Comparison of ENCODE assay signal across 13 cellular contexts in the genomic region with DNA sequence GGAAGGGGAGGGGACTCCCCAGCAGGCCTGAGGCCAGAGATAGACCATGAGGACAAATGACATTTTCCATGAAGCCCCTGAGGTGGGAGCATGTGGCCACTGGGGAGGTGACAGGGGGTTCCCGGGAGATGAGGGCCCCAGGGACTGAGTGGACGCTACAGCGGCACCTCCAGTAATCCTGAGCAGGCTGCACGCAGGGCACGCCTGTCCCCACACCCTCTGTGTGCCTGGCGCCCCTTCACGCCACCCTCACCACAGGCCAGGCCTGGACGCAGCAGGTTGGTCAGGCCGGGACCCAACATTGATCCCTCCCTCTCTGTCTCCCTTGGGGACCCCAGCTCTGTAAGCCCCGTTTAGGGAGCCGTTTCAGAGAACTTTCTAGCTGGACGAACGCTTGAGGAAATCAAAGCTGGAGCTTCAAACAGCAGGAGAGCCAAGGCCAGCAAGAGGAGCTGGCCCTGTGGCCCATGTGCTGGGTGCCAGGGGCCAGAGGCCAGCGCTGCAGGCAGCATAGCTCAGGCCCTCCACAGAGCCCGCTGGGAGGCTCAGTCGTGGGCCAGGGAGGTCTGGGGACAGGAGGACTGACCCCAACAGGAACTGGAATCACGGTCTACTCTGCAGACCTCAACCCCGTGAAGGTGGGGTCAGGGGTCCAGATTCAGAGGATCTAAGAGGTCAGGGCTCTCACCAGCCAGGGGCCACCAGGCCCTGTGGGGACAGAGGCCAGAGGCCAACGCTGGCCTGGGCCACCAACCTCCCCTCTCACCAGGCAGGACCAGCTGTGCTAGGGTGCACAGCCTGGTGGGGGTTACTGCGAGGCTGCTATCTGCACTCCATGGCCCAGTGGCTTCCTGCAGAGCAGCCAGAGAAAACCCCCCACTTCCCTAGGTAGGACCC. TPM values are rescaled to one million over a fixed set of nuclear protein-coding genes. Genes with fewer than 3 reads are reported as not detected.
DNase-seq lines count a peak whose midpoint lies in the region; ATAC-seq, FAIRE-seq and TF ChIP-seq lines count a peak whose summit lies in the region.
"Had no signal": no experiment of that assay in that cellular context is flagged by ENCODE, and none has a peak within 500 bp of the region (broad histone marks: within the 10 kb centered on the region; RNA-seq: fewer than 3 reads in every experiment).

No MANE protein-coding gene starts in this region.

- peak overlapping the region; percentile 99 for H3K27ac Mint-ChIP-seq in T-helper 17 cell

- POLR2A ChIA-PET in HepG2 (lab: Yijun Ruan, JAX), result interaction anchor here (1.1 kb wide), 1 partner anchor 29 kb away, joined by 5 read pairs; no protein-coding TSS in a partner anchor

- H3K27me3 ChIP-seq in HepG2 (ENCODE audit: control insufficient read depth in 1 of 2, insufficient read depth in 2 of 2, low read length in 2 of 2), result no peaks in the 10 kb centered on the region
- no peaks in the 10 kb centered on the region for H3K27me3 ChIP-seq in testis
- H3K27me3 ChIP-seq in Karpas-422 (ENCODE audit: low read length), result no peaks in the 10 kb centered on the region

- TF ChIP-seq CTCF in GM13977 (IDR thresholded peaks at IDR 0.05; ENCODE audit: extremely low read depth, insufficient read depth, missing control alignments) (no peak), HepG2 (CRISPR knock-in tag; IDR thresholded peaks at IDR 0.05) (no peak), testis (IDR thresholded peaks at IDR 0.05) (no peak)

- intact Hi-C loops in HepG2 (cut with micrococcal nuclease; ENCODE audit: unreplicated experiment) (no loop called here), testis (cut with DNase I; ENCODE audit: low total_unique reads) (no loop called here)

- BruUV-seq in HepG2 (replicated peaks; lab: Mats Ljungman, UMichigan), result no TSS peak

- H3K79me2 ChIP-seq in HepG2 (ENCODE audit: insufficient read depth, low read length) (no peaks in the 10 kb centered on the region), Karpas-422 (ENCODE audit: low read length) (no peaks in the 10 kb centered on the region)

- peaks cover 36% of the 10 kb centered on the region for H3K4me1 Mint-ChIP-seq in T-helper 17 cell

- TF ChIP-seq EP300 in HepG2 (IDR thresholded peaks at IDR 0.05; ENCODE audit: low read depth in 2 of 2, low read length in 2 of 2), result no peak
- no peak for TF ChIP-seq EP300 in HepG2 (CRISPR knock-in tag; IDR thresholded peaks at IDR 0.05; ENCODE audit: borderline replicate concordance)

- H3K36me3 Mint-ChIP-seq in T-helper 17 cell (ENCODE audit: low read depth), result peaks cover 4% of the 10 kb centered on the region

- H3K27me3 Mint-ChIP-seq in T-helper 17 cell, result no peaks in the 10 kb centered on the region
- H3K27me3 Mint-ChIP-seq: central memory CD8-positive, alpha-beta T cell had no signal

- H2AFZ ChIP-seq in HepG2 (ENCODE audit: low read length), result no peak overlapping the region
- H2AFZ ChIP-seq in Karpas-422 (ENCODE audit: low read length), result no peak overlapping the region

- CTCF ChIA-PET in HepG2 (lab: Yijun Ruan, JAX; ENCODE audit: low intra/inter-chr PET ratio, low total read pairs), result no interaction called here

- H3K9ac ChIP-seq in HepG2 (ENCODE audit: insufficient read depth, low read depth, low read length), result no peak overlapping the region; the same call in 1 of the 2 replicates
- H3K9ac ChIP-seq in Karpas-422 (ENCODE audit: low read length), result no peak overlapping the region

- TF ChIP-seq RAD21 in HepG2 (CRISPR knock-in tag; IDR thresholded peaks at IDR 0.05), result no peak

- H3K4me3 ChIP-seq in HepG2 (replicated peaks in 1 of 3; ENCODE audit: insufficient read depth in 1 of 3, low read depth in 2 of 3, low read length in 3 of 3) (no peak overlapping the region), testis (no peak overlapping the region), Karpas-422 (ENCODE audit: low read length) (no peak overlapping the region)

- FAIRE-seq in HepG2 (lab: Jason Lieb, UNC), result no peak

- TF ChIP-seq POLR2A in HepG2 (IDR thresholded peaks at IDR 0.05; ENCODE audit: insufficient read depth in 1 of 2, low read depth in 2 of 2, low read length in 2 of 2), result no peak
- TF ChIP-seq POLR2A in testis (IDR thresholded peaks at IDR 0.05), result no peak

- 92% methylated on average over 15 of the region's 20 CpGs for WGBS in HepG2 (ENCODE audit: low lambda C conversion rate)
- 64 to 80% methylated on average over 4 to 19 of the region's 20 CpGs for WGBS in testis, 2 donors

- in situ Hi-C loops in GM13977 (cut with MboI; ENCODE audit: low pct_unique_long_range_greater_than_20kb, low sequenced_read_pairs, unreplicated experiment) (no loop called here), HepG2 (cut with HindIII; ENCODE audit: extremely low pct_ligation_motif_present, low pct_unique_long_range_greater_than_20kb) (no loop called here)

- H3K9me3 ChIP-seq in T-helper 17 cell (ENCODE audit: control insufficient read depth, low read length, poor library complexity, severe bottlenecking) (no peaks in the 10 kb centered on the region), HepG2 (ENCODE audit: low read length) (no peaks in the 10 kb centered on the region), testis (no peaks in the 10 kb centered on the region), Karpas-422 (ENCODE audit: low read length) (no peaks in the 10 kb centered on the region)

- H3K36me3 ChIP-seq in HepG2 (replicated peaks in 1 of 2; ENCODE audit: control insufficient read depth in 1 of 2, insufficient read depth in 2 of 2, low read length in 2 of 2), result peaks cover 6 to 25% of the 10 kb centered on the region in 2 experiments; a peak in 3 of 5 replicates
- H3K36me3 ChIP-seq in testis (ENCODE audit: low read depth, missing control alignments), result no peaks in the 10 kb centered on the region
- no peaks in the 10 kb centered on the region for H3K36me3 ChIP-seq in Karpas-422 (ENCODE audit: insufficient read depth, low read length)

- peak overlapping the region; percentile 64 for H3K27ac ChIP-seq in HepG2 (ENCODE audit: extremely low read length, insufficient read depth, low read length)
- H3K27ac ChIP-seq in testis, result peak overlapping the region; percentile 29 to 99
- H3K27ac ChIP-seq in Karpas-422 (ENCODE audit: low read length), result no peak overlapping the region

- H3K4me2 ChIP-seq in HepG2 (ENCODE audit: low read depth, low read length), result no peak overlapping the region
- H3K4me2 ChIP-seq in Karpas-422 (ENCODE audit: low read depth, low read length, poor library complexity, severe bottlenecking), result no peak overlapping the region

- H3K4me1 ChIP-seq in HepG2 (ENCODE audit: insufficient read depth, low read length), result peaks cover 73% of the 10 kb centered on the region
- H3K4me1 ChIP-seq in testis, result peaks cover 38% of the 10 kb centered on the region
- H3K4me1 ChIP-seq in Karpas-422 (ENCODE audit: low read length), result peaks cover 48% of the 10 kb centered on the region

- DNase-seq in GM13977 (ENCODE audit: low spot score) (peak; percentile 14), T-helper 17 cell (no peak), HepG2 (ENCODE audit: low spot score) (no peak), testis (no peak), NAMALWA (ENCODE audit: low spot score) (no peak), Karpas-422 (no peak)
- DNase-seq: activated CD4-positive, alpha-beta T cell treated with anti-CD3 and anti-CD28 coated beads for 48 hours; activated effector memory CD4-positive, alpha-beta T cell treated with Interleukin-2 at 50 U/mL for 16 hours; COR-L47; hippocampal formation; NCI-H2107 had no signal

- H3K4me3 Mint-ChIP-seq in T-helper 17 cell, result no peak overlapping the region

- H4K20me1 ChIP-seq in HepG2 (ENCODE audit: insufficient read depth, low read length) (no peaks in the 10 kb centered on the region), Karpas-422 (ENCODE audit: insufficient read depth, low read depth, low read length) (no peaks in the 10 kb centered on the region)

- ATAC-seq in T-helper 17 cell, result no peak
- ATAC-seq in HepG2, result no peak
- no peak for ATAC-seq in GM19324 (IDR thresholded peaks at IDR 0.05; ENCODE audit: low FRiP score, unreplicated experiment)

- H3K9me2 ChIP-seq in Karpas-422 (replicated peaks; ENCODE audit: insufficient read depth, low read length), result no peaks in the 10 kb centered on the region

RNA-seq across cellular contexts. Expression of a gene that starts 14.6 kb away (rescaled TPM):
- total RNA-seq in T-helper 17 cell (10 to 100 TPM; 43.3 to 46.6 TPM), HepG2 (2016; rRNA removed; fragmentation: Illumina TruSeq; extraction: Trizol) (166 and 188 TPM in 2 replicates), testis (100 to 1,000 TPM; 212 to 241 TPM)
- 129 and 159 TPM in 2 replicates for total RNA-seq in HepG2 (2016; cell fraction: cytosol; rRNA removed; fragmentation: Illumina TruSeq; extraction: Trizol; ENCODE audit: low read depth)
- 185 and 208 TPM in 2 replicates for total RNA-seq in HepG2 (2016; cell fraction: insoluble cytoplasmic fraction; rRNA removed; fragmentation: Illumina TruSeq; extraction: Trizol)
- 248 and 299 TPM in 2 replicates for total RNA-seq in HepG2 (2016; cell fraction: membrane; rRNA removed; fragmentation: Illumina TruSeq; extraction: Trizol)
- total RNA-seq in HepG2 (2016; cell fraction: nucleus; rRNA removed; fragmentation: Illumina TruSeq; extraction: Trizol), result 62.8 and 69.8 TPM in 2 replicates
- polyA plus RNA-seq in HepG2 (2011; rRNA removed) (65.8 and 66.8 TPM in 2 replicates), testis (ENCODE audit: insufficient read depth, low read depth, low replicate concordance) (196 TPM)
- polyA plus RNA-seq in HepG2 (2011; cell fraction: cytosol; rRNA removed), result 97.1 and 133 TPM in 2 replicates
- 51.8 and 54.0 TPM in 2 replicates for polyA plus RNA-seq in HepG2 (2011; cell fraction: nucleus; rRNA removed)
- polyA plus RNA-seq in HepG2 (2012), result 62.7 and 78.9 TPM in 2 replicates
- polyA plus RNA-seq in HepG2 (2016; cell fraction: cytosol; fragmentation: Illumina TruSeq; extraction: Trizol; ENCODE audit: low read depth), result 166 and 238 TPM in 2 replicates
- polyA plus RNA-seq in HepG2 (2016; cell fraction: insoluble cytoplasmic fraction; fragmentation: Illumina TruSeq; extraction: Trizol; ENCODE audit: low read depth), result 205 and 220 TPM in 2 replicates
- 217 and 267 TPM in 2 replicates for polyA plus RNA-seq in HepG2 (2016; cell fraction: membrane; fragmentation: Illumina TruSeq; extraction: Trizol; ENCODE audit: low read depth)
- polyA plus RNA-seq in HepG2 (2016; cell fraction: nucleus; fragmentation: Illumina TruSeq; extraction: Trizol; ENCODE audit: insufficient read depth, low read depth), result 105 and 120 TPM in 2 replicates
- polyA minus RNA-seq in HepG2 (2011; rRNA and poly(A)+ RNA removed; ENCODE audit: low replicate concordance), result 40.8 and 88.8 TPM in 2 replicates
- 24.9 and 32.6 TPM in 2 replicates for polyA minus RNA-seq in HepG2 (2011; cell fraction: cytosol; rRNA and poly(A)+ RNA removed)
- 13.4 and 14.2 TPM in 2 replicates for polyA minus RNA-seq in HepG2 (2011; cell fraction: nucleus; rRNA and poly(A)+ RNA removed)
- 198 and 359 TPM in 2 replicates for total RNA-seq in Karpas-422 (2014; rRNA removed; shearing (Covaris generic); ENCODE audit: low replicate concordance)

RNA-seq across cellular contexts. Expression of a gene that starts 26.9 kb away (rescaled TPM):
- total RNA-seq in T-helper 17 cell, result 1,000 to 10,000 TPM; 1,212 to 1,401 TPM
- 31.8 and 41.2 TPM in 2 replicates for total RNA-seq in HepG2 (2016; rRNA removed; fragmentation: Illumina TruSeq; extraction: Trizol)
- 36.4 and 41.0 TPM in 2 replicates for total RNA-seq in HepG2 (2016; cell fraction: cytosol; rRNA removed; fragmentation: Illumina TruSeq; extraction: Trizol; ENCODE audit: low read depth)
- total RNA-seq in HepG2 (2016; cell fraction: insoluble cytoplasmic fraction; rRNA removed; fragmentation: Illumina TruSeq; extraction: Trizol), result 30.0 and 40.6 TPM in 2 replicates
- total RNA-seq in HepG2 (2016; cell fraction: membrane; rRNA removed; fragmentation: Illumina TruSeq; extraction: Trizol), result 68.5 and 98.0 TPM in 2 replicates
- 23.4 and 45.2 TPM in 2 replicates for total RNA-seq in HepG2 (2016; cell fraction: nucleus; rRNA removed; fragmentation: Illumina TruSeq; extraction: Trizol)
- polyA plus RNA-seq in HepG2 (2011; rRNA removed), result 59.8 and 124 TPM in 2 replicates
- 93.9 and 178 TPM in 2 replicates for polyA plus RNA-seq in HepG2 (2011; cell fraction: cytosol; rRNA removed)
- 129 and 136 TPM in 2 replicates for polyA plus RNA-seq in HepG2 (2011; cell fraction: nucleus; rRNA removed)
- 44.0 and 66.6 TPM in 2 replicates for polyA plus RNA-seq in HepG2 (2012)
- polyA plus RNA-seq in HepG2 (2016; cell fraction: cytosol; fragmentation: Illumina TruSeq; extraction: Trizol; ENCODE audit: low read depth), result 85.1 and 91.8 TPM in 2 replicates
- 74.4 and 76.0 TPM in 2 replicates for polyA plus RNA-seq in HepG2 (2016; cell fraction: insoluble cytoplasmic fraction; fragmentation: Illumina TruSeq; extraction: Trizol; ENCODE audit: low read depth)
- 131 and 149 TPM in 2 replicates for polyA plus RNA-seq in HepG2 (2016; cell fraction: membrane; fragmentation: Illumina TruSeq; extraction: Trizol; ENCODE audit: low read depth)
- polyA plus RNA-seq in HepG2 (2016; cell fraction: nucleus; fragmentation: Illumina TruSeq; extraction: Trizol; ENCODE audit: insufficient read depth, low read depth), result 77.1 and 84.7 TPM in 2 replicates
- polyA minus RNA-seq in HepG2 (2011; rRNA and poly(A)+ RNA removed; ENCODE audit: low replicate concordance), result 49.7 and 194 TPM in 2 replicates
- polyA minus RNA-seq in HepG2 (2011; cell fraction: cytosol; rRNA and poly(A)+ RNA removed), result 164 and 168 TPM in 2 replicates
- 60.5 and 91.9 TPM in 2 replicates for polyA minus RNA-seq in HepG2 (2011; cell fraction: nucleus; rRNA and poly(A)+ RNA removed)
- 100 to 1,000 TPM; 615 to 654 TPM for total RNA-seq in testis
- 96.4 TPM for polyA plus RNA-seq in testis (ENCODE audit: insufficient read depth, low read depth, low replicate concordance)
- 69.5 and 274 TPM in 2 replicates for total RNA-seq in Karpas-422 (2014; rRNA removed; shearing (Covaris generic); ENCODE audit: low replicate concordance)

RNA-seq across cellular contexts. Expression of a gene that starts 32.1 kb away (rescaled TPM):
- total RNA-seq in T-helper 17 cell (10 to 100 TPM; 22.0 to 28.3 TPM), HepG2 (2016; rRNA removed; fragmentation: Illumina TruSeq; extraction: Trizol) (56.6 and 57.7 TPM in 2 replicates), testis (10 to 100 TPM; 12.4 to 16.2 TPM)
- 13.1 and 14.4 TPM in 2 replicates for total RNA-seq in HepG2 (2016; cell fraction: cytosol; rRNA removed; fragmentation: Illumina TruSeq; extraction: Trizol; ENCODE audit: low read depth)
- total RNA-seq in HepG2 (2016; cell fraction: insoluble cytoplasmic fraction; rRNA removed; fragmentation: Illumina TruSeq; extraction: Trizol), result 51.1 and 64.9 TPM in 2 replicates
- 36.0 and 36.7 TPM in 2 replicates for total RNA-seq in HepG2 (2016; cell fraction: membrane; rRNA removed; fragmentation: Illumina TruSeq; extraction: Trizol)
- 30.3 and 33.5 TPM in 2 replicates for total RNA-seq in HepG2 (2016; cell fraction: nucleus; rRNA removed; fragmentation: Illumina TruSeq; extraction: Trizol)
- polyA plus RNA-seq in HepG2 (2011; rRNA removed) (53.1 and 64.3 TPM in 2 replicates), testis (ENCODE audit: insufficient read depth, low read depth, low replicate concordance) (10.8 TPM)
- 37.2 and 38.6 TPM in 2 replicates for polyA plus RNA-seq in HepG2 (2011; cell fraction: cytosol; rRNA removed)
- 97.0 and 102 TPM in 2 replicates for polyA plus RNA-seq in HepG2 (2011; cell fraction: nucleus; rRNA removed)
- polyA plus RNA-seq in HepG2 (2012), result 26.8 and 28.6 TPM in 2 replicates
- polyA plus RNA-seq in HepG2 (2016; cell fraction: cytosol; fragmentation: Illumina TruSeq; extraction: Trizol; ENCODE audit: low read depth), result 15.6 and 16.2 TPM in 2 replicates
- 40.6 and 44.1 TPM in 2 replicates for polyA plus RNA-seq in HepG2 (2016; cell fraction: insoluble cytoplasmic fraction; fragmentation: Illumina TruSeq; extraction: Trizol; ENCODE audit: low read depth)
- 22.8 and 23.5 TPM in 2 replicates for polyA plus RNA-seq in HepG2 (2016; cell fraction: membrane; fragmentation: Illumina TruSeq; extraction: Trizol; ENCODE audit: low read depth)
- 51.1 and 66.5 TPM in 2 replicates for polyA plus RNA-seq in HepG2 (2016; cell fraction: nucleus; fragmentation: Illumina TruSeq; extraction: Trizol; ENCODE audit: insufficient read depth, low read depth)
- 22.4 and 187 TPM in 2 replicates for polyA minus RNA-seq in HepG2 (2011; rRNA and poly(A)+ RNA removed; ENCODE audit: low replicate concordance)
- 44.1 and 52.6 TPM in 2 replicates for polyA minus RNA-seq in HepG2 (2011; cell fraction: cytosol; rRNA and poly(A)+ RNA removed)
- 46.4 and 57.7 TPM in 2 replicates for polyA minus RNA-seq in HepG2 (2011; cell fraction: nucleus; rRNA and poly(A)+ RNA removed)
- 10.7 and 13.6 TPM in 2 replicates for total RNA-seq in Karpas-422 (2014; rRNA removed; shearing (Covaris generic); ENCODE audit: low replicate concordance)

RNA-seq across cellular contexts. Expression of a gene that starts 34.0 kb away (rescaled TPM):
- total RNA-seq in T-helper 17 cell, result 10 to 100 TPM; 16.5 to 21.9 TPM
- total RNA-seq in HepG2 (2016; rRNA removed; fragmentation: Illumina TruSeq; extraction: Trizol), result 0.04 and 0.07 TPM in 2 replicates
- total RNA-seq in HepG2 (2016; cell fraction: cytosol; rRNA removed; fragmentation: Illumina TruSeq; extraction: Trizol; ENCODE audit: low read depth), result not detected in 2 replicates
- 0.04 TPM in 1 of 2 replicates, not detected in the other for total RNA-seq in HepG2 (2016; cell fraction: insoluble cytoplasmic fraction; rRNA removed; fragmentation: Illumina TruSeq; extraction: Trizol)
- not detected in 2 replicates for total RNA-seq in HepG2 (2016; cell fraction: membrane; rRNA removed; fragmentation: Illumina TruSeq; extraction: Trizol)
- 0.13 TPM in 1 of 2 replicates, not detected in the other for total RNA-seq in HepG2 (2016; cell fraction: nucleus; rRNA removed; fragmentation: Illumina TruSeq; extraction: Trizol)
- 0.14 and 0.18 TPM in 2 replicates for polyA plus RNA-seq in HepG2 (2011; rRNA removed)
- 0.03 and 0.04 TPM in 2 replicates for polyA plus RNA-seq in HepG2 (2011; cell fraction: cytosol; rRNA removed)
- polyA plus RNA-seq in HepG2 (2011; cell fraction: nucleus; rRNA removed), result 1.3 and 1.5 TPM in 2 replicates
- 0.13 TPM in 2 replicates for polyA plus RNA-seq in HepG2 (2012)
- polyA plus RNA-seq in HepG2 (2016; cell fraction: cytosol; fragmentation: Illumina TruSeq; extraction: Trizol; ENCODE audit: low read depth), result not detected in 2 replicates
- polyA plus RNA-seq in HepG2 (2016; cell fraction: insoluble cytoplasmic fraction; fragmentation: Illumina TruSeq; extraction: Trizol; ENCODE audit: low read depth), result not detected in 2 replicates
- not detected in 2 replicates for polyA plus RNA-seq in HepG2 (2016; cell fraction: membrane; fragmentation: Illumina TruSeq; extraction: Trizol; ENCODE audit: low read depth)
- 0.25 and 0.49 TPM in 2 replicates for polyA plus RNA-seq in HepG2 (2016; cell fraction: nucleus; fragmentation: Illumina TruSeq; extraction: Trizol; ENCODE audit: insufficient read depth, low read depth)
- polyA minus RNA-seq in HepG2 (2011; rRNA and poly(A)+ RNA removed; ENCODE audit: low replicate concordance), result 0.26 and 0.91 TPM in 2 replicates
- 0.53 TPM in 1 of 2 replicates, not detected in the other for polyA minus RNA-seq in HepG2 (2011; cell fraction: cytosol; rRNA and poly(A)+ RNA removed)
- 0.52 and 0.62 TPM in 2 replicates for polyA minus RNA-seq in HepG2 (2011; cell fraction: nucleus; rRNA and poly(A)+ RNA removed)
- total RNA-seq in testis, result 10 to 100 TPM; 30.1 to 62.3 TPM
- polyA plus RNA-seq in testis (ENCODE audit: insufficient read depth, low read depth, low replicate concordance), result 88.1 TPM
- 0.37 and 0.87 TPM in 2 replicates for total RNA-seq in Karpas-422 (2014; rRNA removed; shearing (Covaris generic); ENCODE audit: low replicate concordance)
